Comparison of ENCODE assay signal across 1 cellular context in the genomic region with DNA sequence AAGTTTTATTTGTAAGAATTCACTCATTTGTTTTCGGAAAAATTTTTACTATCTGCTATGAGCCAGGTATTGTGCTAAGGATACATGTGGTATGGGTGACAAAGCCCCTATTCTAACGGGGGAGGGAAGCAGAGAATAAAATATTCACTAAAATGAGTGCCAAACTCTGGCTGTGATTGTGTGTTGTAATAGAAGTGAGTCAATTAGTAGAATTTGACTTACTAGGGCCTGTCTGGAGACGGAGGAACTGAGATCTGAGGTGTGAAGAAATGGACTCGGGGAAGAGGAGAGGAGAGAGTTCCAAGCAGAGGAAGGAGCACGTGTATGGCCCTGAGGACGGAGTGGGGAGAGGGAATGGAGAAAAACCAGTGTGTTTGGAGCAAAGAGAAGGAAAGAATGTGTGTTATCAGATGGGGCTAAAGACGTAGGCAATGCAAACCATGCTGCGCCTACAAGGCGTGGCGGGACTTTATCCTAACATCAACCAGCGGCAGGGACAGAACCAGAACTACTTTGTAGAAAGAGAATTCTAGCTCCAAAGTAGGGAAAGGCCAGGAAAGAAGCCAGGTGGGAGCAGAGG.
TF ChIP-seq lines count a peak whose summit lies in the region.

No MANE protein-coding gene starts in this region.

TF ChIP-seq in H1, 55 proteins besides CTCF, POLR2A, EP300 and RAD21:
- TF ChIP-seq, protein P1, sequence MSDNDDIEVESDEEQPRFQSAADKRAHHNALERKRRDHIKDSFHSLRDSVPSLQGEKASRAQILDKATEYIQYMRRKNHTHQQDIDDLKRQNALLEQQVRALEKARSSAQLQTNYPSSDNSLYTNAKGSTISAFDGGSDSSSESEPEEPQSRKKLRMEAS (IDR thresholded peaks at IDR 0.05): 0 out of 2 replicates have a peak, but pooled peaks have one; percentile 22
- no peak for TF ChIP-seq KDM4A (IDR thresholded peaks at IDR 0.05; ENCODE audit: low read depth, low read length, severe bottlenecking)
- no peak for TF ChIP-seq CTBP2 (IDR thresholded peaks at IDR 0.05; ENCODE audit: borderline replicate concordance, insufficient read depth, insufficient read length, low read length)
- TF ChIP-seq, protein P2, sequence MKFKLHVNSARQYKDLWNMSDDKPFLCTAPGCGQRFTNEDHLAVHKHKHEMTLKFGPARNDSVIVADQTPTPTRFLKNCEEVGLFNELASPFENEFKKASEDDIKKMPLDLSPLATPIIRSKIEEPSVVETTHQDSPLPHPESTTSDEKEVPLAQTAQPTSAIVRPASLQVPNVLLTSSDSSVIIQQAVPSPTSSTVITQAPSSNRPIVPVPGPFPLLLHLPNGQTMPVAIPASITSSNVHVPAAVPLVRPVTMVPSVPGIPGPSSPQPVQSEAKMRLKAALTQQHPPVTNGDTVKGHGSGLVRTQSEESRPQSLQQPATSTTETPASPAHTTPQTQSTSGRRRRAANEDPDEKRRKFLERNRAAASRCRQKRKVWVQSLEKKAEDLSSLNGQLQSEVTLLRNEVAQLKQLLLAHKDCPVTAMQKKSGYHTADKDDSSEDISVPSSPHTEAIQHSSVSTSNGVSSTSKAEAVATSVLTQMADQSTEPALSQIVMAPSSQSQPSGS (IDR thresholded peaks at IDR 0.05; ENCODE audit: low read length): no peak
- TF ChIP-seq ASH2L (IDR thresholded peaks at IDR 0.05; ENCODE audit: low read length): peak; percentile 24
- TF ChIP-seq CREB1 (IDR thresholded peaks at IDR 0.05): no peak
